1 cellular context compared by ENCODE assay signal in the genomic region with DNA sequence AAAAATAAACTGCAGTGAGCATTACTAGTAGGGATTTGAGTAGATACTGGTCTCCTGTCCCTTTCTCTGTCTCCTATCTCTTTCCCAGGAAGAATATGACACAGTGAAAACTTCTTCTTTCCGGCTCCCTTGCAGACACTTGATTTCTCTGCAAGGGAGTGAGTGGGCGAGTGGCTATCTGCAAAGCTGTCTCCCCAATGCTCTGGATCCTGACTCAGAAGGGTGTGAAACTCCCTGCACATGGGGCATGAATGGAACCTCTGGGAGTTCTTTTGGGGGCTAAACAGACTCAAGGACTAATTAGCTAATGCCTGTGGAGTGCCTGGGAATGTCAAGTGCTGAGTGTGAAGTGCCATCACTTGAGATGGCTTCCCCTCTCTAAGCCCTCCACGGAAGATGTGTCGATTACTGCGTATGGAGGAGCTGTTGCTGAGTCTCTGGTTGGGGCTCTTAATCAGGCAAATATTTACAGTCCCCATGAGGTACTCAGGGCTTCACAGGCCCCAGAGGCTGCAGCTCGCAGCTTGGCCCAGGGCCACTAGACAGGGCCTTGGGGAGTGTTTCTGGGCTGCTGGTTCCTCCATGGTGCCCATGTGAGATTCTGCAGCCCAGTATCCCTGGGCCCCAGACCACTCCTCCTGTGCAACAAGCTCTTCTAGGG.
A peak's percentile ranks its signal among the peaks of the same experiment; 100 is the strongest.
TF ChIP-seq lines count a peak whose summit lies in the region.

No MANE protein-coding gene starts in this region.

TF ChIP-seq in K562, 482 proteins besides CTCF, POLR2A, EP300 and RAD21:
- TF ChIP-seq, protein P1, sequence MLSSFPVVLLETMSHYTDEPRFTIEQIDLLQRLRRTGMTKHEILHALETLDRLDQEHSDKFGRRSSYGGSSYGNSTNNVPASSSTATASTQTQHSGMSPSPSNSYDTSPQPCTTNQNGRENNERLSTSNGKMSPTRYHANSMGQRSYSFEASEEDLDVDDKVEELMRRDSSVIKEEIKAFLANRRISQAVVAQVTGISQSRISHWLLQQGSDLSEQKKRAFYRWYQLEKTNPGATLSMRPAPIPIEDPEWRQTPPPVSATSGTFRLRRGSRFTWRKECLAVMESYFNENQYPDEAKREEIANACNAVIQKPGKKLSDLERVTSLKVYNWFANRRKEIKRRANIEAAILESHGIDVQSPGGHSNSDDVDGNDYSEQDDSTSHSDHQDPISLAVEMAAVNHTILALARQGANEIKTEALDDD (IDR thresholded peaks at IDR 0.05), result no peak
- peak; percentile 30; the same call in 1 of the 2 replicates for TF ChIP-seq EGR1 (conservative IDR thresholded peaks at IDR 0.05)
- TF ChIP-seq SNIP1 (IDR thresholded peaks at IDR 0.05; ENCODE audit: low read depth), result no peak
- TF ChIP-seq MAFG (tag; conservative IDR thresholded peaks at IDR 0.05), result no peak
